23 cellular contexts compared by ENCODE assay signal in genomic region chr14:43135877-43136411, GRCh38.
"Had no signal": no experiment of that assay in that cellular context is flagged by ENCODE, and none has a peak within 500 bp of the region (broad histone marks: within the 10 kb centered on the region; RNA-seq: fewer than 3 reads in every experiment).

No MANE protein-coding gene starts in this region.

- H3K9me3 ChIP-seq: ascending aorta, body of pancreas had no signal

- DNase-seq: activated CD4-positive, alpha-beta T cell treated with anti-CD3 and anti-CD28 coated beads for 48 hours; activated CD4-positive, CD25-positive, alpha-beta regulatory T cell treated with anti-CD3 and anti-CD28 coated beads, Interleukin-2, amount 50 U/mL, for 72 hours; activated CD8-positive, alpha-beta memory T cell treated with anti-CD3 and anti-CD28 coated beads, Interleukin-2, amount 50 U/mL, for 48 hours; activated CD8-positive, alpha-beta T cell treated with anti-CD3 and anti-CD28 coated beads, Interleukin-2, amount 10 ng/mL, durations not matched to agents 7 days and 5 days; activated naive CD4-positive, alpha-beta T cell; activated T-cell treated with anti-CD3 and anti-CD28 coated beads, Interleukin-2, amount 50 U/mL, for 1 hour; body of pancreas; Karpas-422; MM.1S; NCI-H1105 treated with DMSO at 0.1 percent for 48 hours; NCI-H1436 treated with DMSO at 0.1 percent for 48 hours; NCI-H187; NCI-H2081; NCI-H446; NCI-H524; Peyer's patch; SIG-M5; T-helper 17 cell; T-helper 9 cell had no signal

- H3K4me3 ChIP-seq: ascending aorta, body of pancreas, Peyer's patch had no signal

- ATAC-seq: activated CD8-positive, alpha-beta T cell treated with anti-CD3 and anti-CD28 coated beads, Interleukin-2, amount 10 ng/mL, durations not matched to agents 7 days and 5 days; body of pancreas; T-helper 17 cell; WTC11 had no signal

- H3K27ac ChIP-seq: ascending aorta, body of pancreas, Peyer's patch, RWPE1 had no signal

- H3K4me1 ChIP-seq: ascending aorta, body of pancreas, Peyer's patch had no signal

- H3K36me3 ChIP-seq: ascending aorta, Peyer's patch had no signal

- FAIRE-seq: bronchial epithelial cell had no signal

- H3K27me3 ChIP-seq: ascending aorta, body of pancreas, Peyer's patch had no signal
